ENCODE assay signal across 23 cellular contexts in genomic region chr16:67727521-67728485, GRCh38.
"Had no signal": no experiment of that assay in that cellular context is flagged by ENCODE, and none has a peak within 500 bp of the region (broad histone marks: within the 10 kb centered on the region; RNA-seq: fewer than 3 reads in every experiment).

No MANE protein-coding gene starts in this region.

- DNase-seq: activated CD4-positive, alpha-beta memory T cell treated with anti-CD3 and anti-CD28 coated beads for 36 hours; activated CD4-positive, alpha-beta T cell treated with anti-CD3 and anti-CD28 coated beads for 4 hours; activated gamma-delta T cell; activated T-cell treated with anti-CD3 and anti-CD28 coated beads, Interleukin-2, amount 50 U/mL, for 72 hours; anterior cingulate cortex; effector memory CD8-positive, alpha-beta T cell; glutamatergic neuron; left cardiac atrium; lower lobe of right lung; naive thymus-derived CD4-positive, alpha-beta T cell; occipital lobe; stimulated activated CD4-positive, alpha-beta T cell treated with anti-CD3 and anti-CD28 coated beads, Interleukin-4, amount 100 ng/mL, for 1 hour; T1000 had no signal

- ATAC-seq: activated T-cell treated with anti-CD3 and anti-CD28 coated beads, Interleukin-2, amount 50 U/mL, for 72 hours; effector memory CD8-positive, alpha-beta T cell; left cardiac atrium; lower lobe of right lung; naive thymus-derived CD4-positive, alpha-beta T cell; WTC11 had no signal

- H3K4me3 Mint-ChIP-seq: activated CD4-positive, alpha-beta memory T cell treated with anti-CD3 and anti-CD28 coated beads for 36 hours; activated naive CD4-positive, alpha-beta T cell treated with anti-CD3 and anti-CD28 coated beads, Interleukin-2, amount 50 U/mL, for 24 hours; activated T-cell treated with anti-CD3 and anti-CD28 coated beads, Interleukin-2, amount 50 U/mL, for 72 hours; brain; effector memory CD8-positive, alpha-beta T cell; naive thymus-derived CD4-positive, alpha-beta T cell; neural crest cell; stimulated activated naive CD8-positive, alpha-beta T cell treated with anti-CD3 and anti-CD28 coated beads, Interleukin-15, Interleukin-2, amounts not matched to agents 100 ng/mL and 50 ng/mL, for 24 hours; T-helper 1 cell treated with Interleukin-12 subunit alpha and Interleukin-12 subunit beta and Interleukin-4 antibody, amounts not matched to agents 30 μg/mL and 1 μg/mL, for 36 hours; WTC11 had no signal

- H3K27ac Mint-ChIP-seq: activated CD4-positive, alpha-beta memory T cell treated with anti-CD3 and anti-CD28 coated beads for 36 hours; activated naive CD4-positive, alpha-beta T cell treated with anti-CD3 and anti-CD28 coated beads, Interleukin-2, amount 50 U/mL, for 24 hours; activated T-cell treated with anti-CD3 and anti-CD28 coated beads, Interleukin-2, amount 50 U/mL, for 72 hours; brain; naive thymus-derived CD4-positive, alpha-beta T cell; stimulated activated naive CD8-positive, alpha-beta T cell treated with anti-CD3 and anti-CD28 coated beads, Interleukin-15, Interleukin-2, amounts not matched to agents 100 ng/mL and 50 ng/mL, for 24 hours; T-helper 1 cell treated with Interleukin-12 subunit alpha and Interleukin-12 subunit beta and Interleukin-4 antibody, amounts not matched to agents 30 μg/mL and 1 μg/mL, for 36 hours; WTC11 had no signal

- H3K9me3 Mint-ChIP-seq: activated CD4-positive, alpha-beta memory T cell treated with anti-CD3 and anti-CD28 coated beads for 36 hours; activated naive CD4-positive, alpha-beta T cell treated with anti-CD3 and anti-CD28 coated beads, Interleukin-2, amount 50 U/mL, for 24 hours; activated T-cell treated with anti-CD3 and anti-CD28 coated beads, Interleukin-2, amount 50 U/mL, for 72 hours; brain; effector memory CD8-positive, alpha-beta T cell; naive thymus-derived CD4-positive, alpha-beta T cell; neural crest cell; stimulated activated naive CD8-positive, alpha-beta T cell treated with anti-CD3 and anti-CD28 coated beads, Interleukin-15, Interleukin-2, amounts not matched to agents 100 ng/mL and 50 ng/mL, for 24 hours; T-helper 1 cell treated with Interleukin-12 subunit alpha and Interleukin-12 subunit beta and Interleukin-4 antibody, amounts not matched to agents 30 μg/mL and 1 μg/mL, for 36 hours; WTC11 had no signal

- H3K4me1 ChIP-seq: esophagus muscularis mucosa, lower lobe of right lung, tibial artery had no signal

- H3K9me3 ChIP-seq: esophagus muscularis mucosa, lower lobe of right lung, tibial artery had no signal

- H3K27ac ChIP-seq: esophagus muscularis mucosa, hepatocyte, lower lobe of right lung, tibial artery had no signal

- H3K27me3 ChIP-seq: dorsolateral prefrontal cortex, esophagus muscularis mucosa, hepatocyte, tibial artery had no signal

- H3K4me3 ChIP-seq: dorsolateral prefrontal cortex, esophagus muscularis mucosa, hepatocyte, lower lobe of right lung, tibial artery had no signal

- H3K4me1 Mint-ChIP-seq: activated naive CD4-positive, alpha-beta T cell treated with anti-CD3 and anti-CD28 coated beads, Interleukin-2, amount 50 U/mL, for 24 hours; brain; naive thymus-derived CD4-positive, alpha-beta T cell; neural crest cell; WTC11 had no signal
